Comparison of ENCODE assay signal across 10 cellular contexts in genomic region chr11:63608353-63609345, GRCh38. TPM values are rescaled to one million over a fixed set of nuclear protein-coding genes. Genes with fewer than 3 reads are reported as not detected.
A peak's percentile ranks its signal among the peaks of the same experiment; 100 is the strongest.
DNase-seq lines count a peak whose midpoint lies in the region; ATAC-seq and TF ChIP-seq lines count a peak whose summit lies in the region.
"Had no signal": no experiment of that assay in that cellular context is flagged by ENCODE, and none has a peak within 500 bp of the region (broad histone marks: within the 10 kb centered on the region; RNA-seq: fewer than 3 reads in every experiment).

No MANE protein-coding gene starts in this region.

- H4K20me1 ChIP-seq in PC-3 (ENCODE audit: low read length), result no peaks in the 10 kb centered on the region
- no peaks in the 10 kb centered on the region for H4K20me1 ChIP-seq in OCI-LY7 (ENCODE audit: insufficient read depth, low read length)

- H3K23ac ChIP-seq in mesendoderm (ENCODE audit: low read length), result no peak overlapping the region

- no peaks in the 10 kb centered on the region for H3F3A ChIP-seq in PC-3 (ENCODE audit: low read length, unreplicated experiment)

- peaks cover 1% of the 10 kb centered on the region for H3K79me2 ChIP-seq in mesendoderm (ENCODE audit: control insufficient read depth, insufficient read depth, low read length)
- peaks cover 69% of the 10 kb centered on the region for H3K79me2 ChIP-seq in PC-3 (ENCODE audit: low read length)
- no peaks in the 10 kb centered on the region for H3K79me2 ChIP-seq in OCI-LY7 (ENCODE audit: insufficient read depth, low read depth, low read length)

- no peak overlapping the region for H4K8ac ChIP-seq in mesendoderm (ENCODE audit: low read depth, low read length)

- intact Hi-C loops in left ventricle myocardium inferior (cut with micrococcal nuclease) (no loop called here), Right ventricle myocardium superior (cut with DNase I) (no loop called here), PC-3 (cut with micrococcal nuclease) (no loop called here), OCI-LY7 (cut with micrococcal nuclease; ENCODE audit: unreplicated experiment) (no loop called here)

- peak overlapping the region; percentile 94 for H3K27ac ChIP-seq in left ventricle myocardium inferior (replicated peaks)
- peak overlapping the region; percentile 88 for H3K27ac ChIP-seq in cingulate gyrus (ENCODE audit: low read depth, low read length)
- H3K27ac ChIP-seq in mesendoderm (ENCODE audit: low read depth, low read length), result no peak overlapping the region
- H3K27ac ChIP-seq in PC-3 (ENCODE audit: low read length), result no peak overlapping the region
- no peak overlapping the region for H3K27ac ChIP-seq in OCI-LY7 (ENCODE audit: low read depth, low read length, poor library complexity, severe bottlenecking)

- no peak for DNase-seq in left ventricle myocardium inferior
- DNase-seq in Right ventricle myocardium superior, result no peak
- no peak for DNase-seq in mesendoderm
- peak; percentile 34 for DNase-seq in ureter (ENCODE audit: low spot score)
- DNase-seq in RPMI8226, result no peak
- no peak for DNase-seq in PC-3
- DNase-seq in OCI-LY7 (ENCODE audit: low spot score), result no peak

- no peak overlapping the region for H3K4me2 ChIP-seq in mesendoderm (ENCODE audit: low read length)
- H3K4me2 ChIP-seq in PC-3 (ENCODE audit: low read length), result no peak overlapping the region
- H3K4me2 ChIP-seq in OCI-LY7 (ENCODE audit: low read length), result no peak overlapping the region

- no peak overlapping the region for H3K4ac ChIP-seq in mesendoderm (ENCODE audit: low read depth, low read length)

- H2BK5ac ChIP-seq in mesendoderm (ENCODE audit: low read length), result no peak overlapping the region

- no peak overlapping the region for H3K18ac ChIP-seq in mesendoderm (ENCODE audit: low read length)

- no peak overlapping the region for H2AK5ac ChIP-seq in mesendoderm (ENCODE audit: low read length)

- H3K9ac ChIP-seq in mesendoderm (ENCODE audit: low read length) (no peak overlapping the region), PC-3 (ENCODE audit: low read length) (no peak overlapping the region)

- H2AFZ ChIP-seq in PC-3 (ENCODE audit: low read length) (no peak overlapping the region), OCI-LY7 (ENCODE audit: low read length) (no peak overlapping the region)

- no CpG with 5 or more reads among the region's 11 CpGs for WGBS in mesendoderm (ENCODE audit: extremely low coverage, insufficient coverage, low lambda C conversion rate)

- H3K4me3 ChIP-seq in left ventricle myocardium inferior, result no peak overlapping the region
- no peak overlapping the region for H3K4me3 ChIP-seq in mesendoderm (ENCODE audit: low read length)
- H3K4me3 ChIP-seq in PC-3 (ENCODE audit: low read length), result no peak overlapping the region
- H3K4me3 ChIP-seq in OCI-LY7 (ENCODE audit: low read depth, low read length, poor library complexity, severe bottlenecking), result no peak overlapping the region
- H3K4me3 ChIP-seq: body of pancreas had no signal

- H2BK15ac ChIP-seq in mesendoderm (replicated peaks; ENCODE audit: low read depth), result no peak overlapping the region

- CTCF ChIA-PET in PC-3 (lab: Charles Lee), result no interaction called here
- CTCF ChIA-PET in OCI-LY7 (lab: Charles Lee; ENCODE audit: unreplicated experiment), result no interaction called here

- no peaks in the 10 kb centered on the region for H3K9me3 ChIP-seq in left ventricle myocardium inferior (replicated peaks)
- H3K9me3 ChIP-seq in PC-3 (ENCODE audit: low read length), result no peaks in the 10 kb centered on the region
- no peaks in the 10 kb centered on the region for H3K9me3 ChIP-seq in OCI-LY7 (ENCODE audit: low read length)
- H3K9me3 ChIP-seq: body of pancreas had no signal

- H3K36me3 ChIP-seq in left ventricle myocardium inferior (peaks cover 3% of the 10 kb centered on the region), mesendoderm (ENCODE audit: control insufficient read depth, insufficient read depth, low read length) (no peaks in the 10 kb centered on the region), PC-3 (ENCODE audit: low read depth, low read length) (no peaks in the 10 kb centered on the region), OCI-LY7 (ENCODE audit: insufficient read depth, low read length) (no peaks in the 10 kb centered on the region)

- POLR2A ChIA-PET in PC-3 (lab: Charles Lee; ENCODE audit: unreplicated experiment), result no interaction called here
- POLR2A ChIA-PET in OCI-LY7 (lab: Charles Lee), result interaction anchor here (0.6 kb wide), 1 partner anchor 78 kb away, joined by 5 read pairs; no protein-coding TSS in a partner anchor

- H3K4me1 ChIP-seq in left ventricle myocardium inferior (peaks cover 59% of the 10 kb centered on the region), mesendoderm (ENCODE audit: control insufficient read depth, low read depth, low read length) (peaks cover 7% of the 10 kb centered on the region), PC-3 (ENCODE audit: insufficient read depth, low read length) (peaks cover 4% of the 10 kb centered on the region; the same call in 1 of the 2 replicates), OCI-LY7 (ENCODE audit: insufficient read depth, low read length, poor library complexity, severe bottlenecking) (no peaks in the 10 kb centered on the region)

- no peak for ATAC-seq in Right ventricle myocardium superior (ENCODE audit: poor library complexity)
- ATAC-seq in PC-3, result no peak
- ATAC-seq: activated CD4-positive, CD25-positive, alpha-beta regulatory T cell treated with anti-CD3 and anti-CD28 coated beads, Interleukin-2, amount 50 U/mL, for 24 hours; body of pancreas had no signal

- H4K5ac ChIP-seq in mesendoderm (ENCODE audit: low read length), result no peak overlapping the region

- TF ChIP-seq CTCF in left ventricle myocardium inferior (IDR thresholded peaks at IDR 0.05; ENCODE audit: borderline replicate concordance) (no peak), PC-3 (conservative IDR thresholded peaks at IDR 0.05; ENCODE audit: low read depth, low read length) (no peak), OCI-LY7 (conservative IDR thresholded peaks at IDR 0.05; ENCODE audit: low read length) (no peak)

- no peaks in the 10 kb centered on the region for H3K27me3 ChIP-seq in left ventricle myocardium inferior (ENCODE audit: low read depth)
- no peaks in the 10 kb centered on the region for H3K27me3 ChIP-seq in mesendoderm (ENCODE audit: insufficient read depth, low read length, poor library complexity)
- no peaks in the 10 kb centered on the region for H3K27me3 ChIP-seq in PC-3 (ENCODE audit: low read length)
- H3K27me3 ChIP-seq: body of pancreas had no signal

- H3K9me2 ChIP-seq in PC-3 (replicated peaks; ENCODE audit: low read length) (no peaks in the 10 kb centered on the region), OCI-LY7 (ENCODE audit: insufficient read depth, low read length) (no peaks in the 10 kb centered on the region)

- H3K56ac ChIP-seq in mesendoderm (ENCODE audit: low read length), result peak overlapping the region; percentile 17

- no peaks in the 10 kb centered on the region for H3K79me1 ChIP-seq in mesendoderm (ENCODE audit: low read length)

- BruUV-seq in PC-3 (replicated peaks; lab: Mats Ljungman, UMichigan) (no TSS peak), OCI-LY7 (replicated peaks; lab: Mats Ljungman, UMichigan) (no TSS peak)

- no peak overlapping the region for H2BK120ac ChIP-seq in mesendoderm (ENCODE audit: low read depth, low read length)

RNA-seq across cellular contexts. Expression of gene PLAAT3, which starts 5.6 kb away (rescaled TPM):
- total RNA-seq in left ventricle myocardium inferior, result 144 TPM
- total RNA-seq in Right ventricle myocardium superior, result 169 TPM
- polyA plus RNA-seq in mesendoderm (2013, experiment 1 of 2), result 38.8 TPM
- polyA plus RNA-seq in mesendoderm (2013, experiment 2 of 2), result 37.6 TPM
- total RNA-seq in ureter, result 26.6 TPM
- total RNA-seq in PC-3 (2014; rRNA removed), result 57.8 and 69.0 TPM in 2 replicates
- total RNA-seq in OCI-LY7 (2014; rRNA removed; shearing (Covaris generic)), result not detected in 2 replicates
- total RNA-seq in OCI-LY7 (2022), result 0.70 TPM in 1 of 2 replicates, not detected in the other

RNA-seq across cellular contexts. Expression of gene PLAAT2, which starts 45.5 kb away (rescaled TPM):
- not detected for total RNA-seq in left ventricle myocardium inferior
- 0.73 TPM for total RNA-seq in Right ventricle myocardium superior
- 0.11 TPM for polyA plus RNA-seq in mesendoderm (2013, experiment 1 of 2)
- polyA plus RNA-seq in mesendoderm (2013, experiment 2 of 2), result 0.08 TPM
- 1.1 TPM for total RNA-seq in ureter
- total RNA-seq in PC-3 (2014; rRNA removed), result 3.0 and 5.6 TPM in 2 replicates
- not detected in 2 replicates for total RNA-seq in OCI-LY7 (2014; rRNA removed; shearing (Covaris generic))
- not detected in 2 replicates for total RNA-seq in OCI-LY7 (2022)
- total RNA-seq: body of pancreas had no signal

Comparison
In these comparisons a context has a peak if more than half of its experiments do, and no peak if none do; other contexts are left out.
1. H3K27ac ChIP-seq: peak in left ventricle myocardium inferior (single experiment) and cingulate gyrus (single experiment); none in mesendoderm (single experiment), PC-3 (single experiment) and OCI-LY7 (single experiment).
2. RNA of gene PLAAT3, which starts 5.6 kb away (total RNA-seq): 169 TPM in Right ventricle myocardium superior (single experiment), 144 TPM in left ventricle myocardium inferior (single experiment), 57.8 to 69.0 TPM in PC-3 and 26.6 TPM in ureter (single experiment); 0.70 TPM in OCI-LY7; every median in the first group is over 10 times any median in the second.